Comparison of ENCODE assay signal across 1 cellular context in the genomic region with DNA sequence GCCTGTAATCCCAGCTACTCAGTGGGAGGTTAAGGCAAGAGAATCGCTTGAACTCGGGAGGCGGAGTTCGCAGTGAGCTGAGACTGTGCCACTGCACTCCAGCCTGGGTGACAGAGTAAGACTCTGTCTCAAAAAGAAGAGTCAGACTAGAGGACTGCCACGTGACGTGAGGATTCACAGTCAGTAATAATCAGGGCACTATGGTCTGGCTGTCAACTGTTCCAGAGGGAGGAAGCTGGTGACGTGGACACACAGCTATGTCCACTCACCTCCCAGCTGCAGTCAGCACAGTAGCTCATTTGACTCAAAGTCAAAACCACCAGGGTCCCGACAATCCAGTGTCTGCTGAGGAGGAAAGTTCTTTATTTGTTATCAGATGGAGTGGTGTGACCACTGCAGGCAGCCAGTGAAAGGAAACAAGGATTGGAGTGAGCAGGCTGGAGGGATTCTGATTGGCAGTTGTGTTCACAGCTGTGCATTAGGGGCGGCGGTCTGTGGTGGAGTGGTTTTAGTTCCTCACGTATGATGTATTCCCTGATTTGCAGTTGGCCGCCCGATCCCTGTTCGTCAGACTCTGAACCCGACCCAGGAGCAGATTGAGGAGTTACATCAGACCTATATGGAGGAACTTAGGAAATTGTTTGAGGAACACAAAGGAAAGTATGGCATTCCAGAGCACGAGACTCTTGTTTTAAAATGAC.
TF ChIP-seq lines count a peak whose summit lies in the region.

No MANE protein-coding gene starts in this region.

TF ChIP-seq in K562, 482 proteins besides CTCF, POLR2A, EP300 and RAD21 (continued from another document):
- TF ChIP-seq, protein P1, sequence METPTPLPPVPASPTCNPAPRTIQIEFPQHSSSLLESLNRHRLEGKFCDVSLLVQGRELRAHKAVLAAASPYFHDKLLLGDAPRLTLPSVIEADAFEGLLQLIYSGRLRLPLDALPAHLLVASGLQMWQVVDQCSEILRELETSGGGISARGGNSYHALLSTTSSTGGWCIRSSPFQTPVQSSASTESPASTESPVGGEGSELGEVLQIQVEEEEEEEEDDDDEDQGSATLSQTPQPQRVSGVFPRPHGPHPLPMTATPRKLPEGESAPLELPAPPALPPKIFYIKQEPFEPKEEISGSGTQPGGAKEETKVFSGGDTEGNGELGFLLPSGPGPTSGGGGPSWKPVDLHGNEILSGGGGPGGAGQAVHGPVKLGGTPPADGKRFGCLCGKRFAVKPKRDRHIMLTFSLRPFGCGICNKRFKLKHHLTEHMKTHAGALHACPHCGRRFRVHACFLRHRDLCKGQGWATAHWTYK (CRISPR knock-in tag; IDR thresholded peaks at IDR 0.05): no peak
- TF ChIP-seq GABPB2 (CRISPR knock-in tag; conservative IDR thresholded peaks at IDR 0.05): no peak
- TF ChIP-seq, protein P2, sequence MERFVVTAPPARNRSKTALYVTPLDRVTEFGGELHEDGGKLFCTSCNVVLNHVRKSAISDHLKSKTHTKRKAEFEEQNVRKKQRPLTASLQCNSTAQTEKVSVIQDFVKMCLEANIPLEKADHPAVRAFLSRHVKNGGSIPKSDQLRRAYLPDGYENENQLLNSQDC (CRISPR knock-in tag; IDR thresholded peaks at IDR 0.05): no peak
- TF ChIP-seq, protein P3, sequence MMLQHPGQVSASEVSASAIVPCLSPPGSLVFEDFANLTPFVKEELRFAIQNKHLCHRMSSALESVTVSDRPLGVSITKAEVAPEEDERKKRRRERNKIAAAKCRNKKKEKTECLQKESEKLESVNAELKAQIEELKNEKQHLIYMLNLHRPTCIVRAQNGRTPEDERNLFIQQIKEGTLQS (IDR thresholded peaks at IDR 0.05): peak; percentile 82
- TF ChIP-seq, protein P3 (CRISPR knock-in tag; conservative IDR thresholded peaks at IDR 0.05): no peak; the same call in 1 of the 2 replicates
- TF ChIP-seq, protein P4, sequence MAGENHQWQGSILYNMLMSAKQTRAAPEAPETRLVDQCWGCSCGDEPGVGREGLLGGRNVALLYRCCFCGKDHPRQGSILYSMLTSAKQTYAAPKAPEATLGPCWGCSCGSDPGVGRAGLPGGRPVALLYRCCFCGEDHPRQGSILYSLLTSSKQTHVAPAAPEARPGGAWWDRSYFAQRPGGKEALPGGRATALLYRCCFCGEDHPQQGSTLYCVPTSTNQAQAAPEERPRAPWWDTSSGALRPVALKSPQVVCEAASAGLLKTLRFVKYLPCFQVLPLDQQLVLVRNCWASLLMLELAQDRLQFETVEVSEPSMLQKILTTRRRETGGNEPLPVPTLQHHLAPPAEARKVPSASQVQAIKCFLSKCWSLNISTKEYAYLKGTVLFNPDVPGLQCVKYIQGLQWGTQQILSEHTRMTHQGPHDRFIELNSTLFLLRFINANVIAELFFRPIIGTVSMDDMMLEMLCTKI (IDR thresholded peaks at IDR 0.05; ENCODE audit: partially characterized antibody): no peak
